21 cellular contexts compared by ENCODE assay signal in the genomic region with DNA sequence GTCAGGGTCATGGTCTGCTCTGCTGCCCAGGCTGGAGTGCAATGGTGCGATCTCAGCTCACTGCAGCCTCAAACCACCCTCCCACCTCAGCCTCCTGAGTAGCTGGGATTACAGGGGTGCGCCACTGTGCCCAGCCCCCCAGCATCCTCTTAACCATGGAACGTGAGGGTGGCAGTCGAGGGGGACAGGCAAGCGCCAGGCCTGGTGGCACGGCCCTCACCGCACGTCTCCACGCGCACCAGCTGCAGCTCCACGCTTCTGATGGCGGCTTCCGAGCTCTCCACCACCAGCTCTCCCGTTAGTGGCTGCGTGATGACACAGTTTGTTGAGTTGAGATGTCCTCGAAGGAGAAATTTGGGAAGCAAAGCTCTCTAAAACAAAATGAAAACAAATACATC. TPM values are rescaled to one million over a fixed set of nuclear protein-coding genes. Genes with fewer than 3 reads are reported as not detected.
DNase-seq lines count a peak whose midpoint lies in the region; ATAC-seq and TF ChIP-seq lines count a peak whose summit lies in the region.
"Had no signal": no experiment of that assay in that cellular context is flagged by ENCODE, and none has a peak within 500 bp of the region (broad histone marks: within the 10 kb centered on the region; RNA-seq: fewer than 3 reads in every experiment).

No MANE protein-coding gene starts in this region.

- no peak for TF ChIP-seq CTCF in CD8-positive, alpha-beta T cell (IDR thresholded peaks at IDR 0.05)
- TF ChIP-seq CTCF in tibial nerve (IDR thresholded peaks at IDR 0.05) (no peak), GM13976 (IDR thresholded peaks at IDR 0.05; ENCODE audit: borderline replicate concordance, control extremely low read depth, extremely low read depth, insufficient read depth, missing control alignments) (no peak)

- DNase-seq in activated CD4-positive, alpha-beta T cell treated with anti-CD3 and anti-CD28 coated beads, Interleukin-2, amount 10 ng/mL, durations not matched to agents 7 days and 5 days = no peak
- DNase-seq in activated CD4-positive, alpha-beta T cell treated with anti-CD3 and anti-CD28 coated beads for 4 hours = no peak
- no peak for DNase-seq in CD8-positive, alpha-beta T cell
- DNase-seq in activated naive CD8-positive, alpha-beta T cell treated with anti-CD3 and anti-CD28 coated beads for 36 hours = no peak
- DNase-seq in naive thymus-derived CD8-positive, alpha-beta T cell = no peak
- no peak for DNase-seq in stimulated activated CD4-positive, alpha-beta T cell treated with anti-CD3 and anti-CD28 coated beads, Interleukin-2, amount 100 ng/mL, for 24 hours
- DNase-seq in tibial nerve (ENCODE audit: low spot score in 2 of 2) = no peak
- DNase-seq in GM13976 (ENCODE audit: low spot score) = no peak
- DNase-seq: BE2C; Calu3; CD4-positive, CD25-positive, alpha-beta regulatory T cell; GF-D8; HCEC 1CT; NCI-H1105 treated with DMSO at 0.1 percent for 48 hours; NCI-H1694; NCI-H2081 treated with DMSO at 0.1 percent for 48 hours; NCI-H446 treated with DMSO at 0.1 percent for 48 hours; NCI-H748 treated with DMSO at 0.1 percent for 48 hours; NK-92 treated with Interleukin-12 subunit alpha and Interleukin-12 subunit beta, amount 100 ng/mL, for 24 hours; Peyer's patch had no signal

- H3K9me3 Mint-ChIP-seq in activated CD4-positive, alpha-beta T cell treated with anti-CD3 and anti-CD28 coated beads, Interleukin-2, amount 10 ng/mL, durations not matched to agents 7 days and 5 days = peaks cover under 1% of the 10 kb centered on the region
- H3K9me3 Mint-ChIP-seq in CD8-positive, alpha-beta T cell = no peaks in the 10 kb centered on the region
- no peaks in the 10 kb centered on the region for H3K9me3 Mint-ChIP-seq in activated naive CD8-positive, alpha-beta T cell treated with anti-CD3 and anti-CD28 coated beads for 36 hours
- H3K9me3 Mint-ChIP-seq in naive thymus-derived CD8-positive, alpha-beta T cell = no peaks in the 10 kb centered on the region
- H3K9me3 Mint-ChIP-seq: CD4-positive, CD25-positive, alpha-beta regulatory T cell had no signal

- no peak for ATAC-seq in CD8-positive, alpha-beta T cell
- ATAC-seq in naive thymus-derived CD8-positive, alpha-beta T cell = no peak
- ATAC-seq: GM23338 had no signal

- H3K27ac Mint-ChIP-seq in activated CD4-positive, alpha-beta T cell treated with anti-CD3 and anti-CD28 coated beads, Interleukin-2, amount 10 ng/mL, durations not matched to agents 7 days and 5 days = peak overlapping the region; percentile 60
- peak overlapping the region; percentile 39 for H3K27ac Mint-ChIP-seq in CD8-positive, alpha-beta T cell
- peak overlapping the region; percentile 67 for H3K27ac Mint-ChIP-seq in activated naive CD8-positive, alpha-beta T cell treated with anti-CD3 and anti-CD28 coated beads for 36 hours
- peak overlapping the region in 9 of 10 donors; percentile 8 to 89 (median 76) for H3K27ac Mint-ChIP-seq in naive thymus-derived CD8-positive, alpha-beta T cell
- H3K27ac Mint-ChIP-seq: GM23338 had no signal

- TF ChIP-seq POLR2A in tibial nerve (IDR thresholded peaks at IDR 0.05) = no peak

- no peak for TF ChIP-seq EP300 in tibial nerve (IDR thresholded peaks at IDR 0.05)

- 98% methylated on average over 16 of the region's 16 CpGs for WGBS in tibial nerve, 2 donors

- peaks cover 44% of the 10 kb centered on the region for H3K4me1 Mint-ChIP-seq in activated CD4-positive, alpha-beta T cell treated with anti-CD3 and anti-CD28 coated beads, Interleukin-2, amount 10 ng/mL, durations not matched to agents 7 days and 5 days
- peaks cover 37% of the 10 kb centered on the region for H3K4me1 Mint-ChIP-seq in CD8-positive, alpha-beta T cell (ENCODE audit: low read depth)
- peaks cover 32% of the 10 kb centered on the region for H3K4me1 Mint-ChIP-seq in activated naive CD8-positive, alpha-beta T cell treated with anti-CD3 and anti-CD28 coated beads for 36 hours
- H3K4me1 Mint-ChIP-seq in naive thymus-derived CD8-positive, alpha-beta T cell = peaks cover 13 to 41% (median 28%) of the 10 kb centered on the region in 4 donors
- H3K4me1 Mint-ChIP-seq: GM23338 had no signal

- in situ Hi-C loops in GM13976 (cut with MboI; ENCODE audit: low sequenced_read_pairs, unreplicated experiment) = no loop called here

- no peak overlapping the region for H3K4me3 Mint-ChIP-seq in activated CD4-positive, alpha-beta T cell treated with anti-CD3 and anti-CD28 coated beads, Interleukin-2, amount 10 ng/mL, durations not matched to agents 7 days and 5 days
- no peak overlapping the region for H3K4me3 Mint-ChIP-seq in CD8-positive, alpha-beta T cell
- no peak overlapping the region for H3K4me3 Mint-ChIP-seq in activated naive CD8-positive, alpha-beta T cell treated with anti-CD3 and anti-CD28 coated beads for 36 hours
- no peak overlapping the region for H3K4me3 Mint-ChIP-seq in naive thymus-derived CD8-positive, alpha-beta T cell
- H3K4me3 Mint-ChIP-seq: CD4-positive, CD25-positive, alpha-beta regulatory T cell; GM23338 had no signal

- POLR2A ChIA-PET in activated CD4-positive, alpha-beta T cell treated with anti-CD3 and anti-CD28 coated beads, Interleukin-2, amount 10 ng/mL, durations not matched to agents 7 days and 5 days (lab: Charles Lee) = no interaction called here
- POLR2A ChIA-PET in CD8-positive, alpha-beta T cell (lab: Charles Lee) = no interaction called here
- POLR2A ChIA-PET in naive thymus-derived CD8-positive, alpha-beta T cell (lab: Charles Lee) = interaction anchor here (0.7 to 1.7 kb wide), 2 partner anchors 39 to 154 kb away, joined by 3 to 7 read pairs; a partner anchor contains a TSS

- H3K36me3 ChIP-seq in CD8-positive, alpha-beta T cell (ENCODE audit: insufficient read depth, low read length) = peaks cover 21% of the 10 kb centered on the region
- H3K36me3 ChIP-seq in tibial nerve = peaks cover 7 to 100% (median 31%) of the 10 kb centered on the region in 3 donors

- CTCF ChIA-PET in activated CD4-positive, alpha-beta T cell treated with anti-CD3 and anti-CD28 coated beads, Interleukin-2, amount 10 ng/mL, durations not matched to agents 7 days and 5 days (lab: Charles Lee) = interaction anchor here (0.7 to 1.3 kb wide), 2 partner anchors 16 to 43 kb away, joined by 3 read pairs; no protein-coding TSS in a partner anchor
- CTCF ChIA-PET in CD8-positive, alpha-beta T cell (lab: Charles Lee) = interaction anchor here (0.6 to 0.8 kb wide), 2 partner anchors 11 to 104 kb away, joined by 3 to 4 read pairs; no protein-coding TSS in a partner anchor

- no peaks in the 10 kb centered on the region for H3K27me3 ChIP-seq in CD8-positive, alpha-beta T cell (ENCODE audit: insufficient read depth, low read length)
- no peaks in the 10 kb centered on the region for H3K27me3 ChIP-seq in tibial nerve
- H3K27me3 ChIP-seq: BE2C, Peyer's patch had no signal

- no peak overlapping the region for H3K27ac ChIP-seq in CD8-positive, alpha-beta T cell (ENCODE audit: low read depth, low read length)
- H3K27ac ChIP-seq in tibial nerve = no peak overlapping the region
- H3K27ac ChIP-seq: Peyer's patch had no signal

- intact Hi-C loops in CD8-positive, alpha-beta T cell (cut with DNase I, micrococcal nuclease) = loop anchor here in 1 of 2 experiments (10.0 kb wide), 1 partner anchor 237 kb away; no protein-coding TSS in a partner anchor

- H3K36me3 Mint-ChIP-seq in activated CD4-positive, alpha-beta T cell treated with anti-CD3 and anti-CD28 coated beads, Interleukin-2, amount 10 ng/mL, durations not matched to agents 7 days and 5 days (ENCODE audit: low read depth) = peaks cover 74% of the 10 kb centered on the region
- H3K36me3 Mint-ChIP-seq in CD8-positive, alpha-beta T cell = peaks cover 74% of the 10 kb centered on the region
- H3K36me3 Mint-ChIP-seq in activated naive CD8-positive, alpha-beta T cell treated with anti-CD3 and anti-CD28 coated beads for 36 hours = peaks cover 57% of the 10 kb centered on the region
- peaks cover 0 to 66% (median 20%) of the 10 kb centered on the region in 3 donors for H3K36me3 Mint-ChIP-seq in naive thymus-derived CD8-positive, alpha-beta T cell

- H3K4me1 ChIP-seq in CD8-positive, alpha-beta T cell (ENCODE audit: insufficient read depth, low read length) = peaks cover 31% of the 10 kb centered on the region
- no peaks in the 10 kb centered on the region for H3K4me1 ChIP-seq in tibial nerve
- H3K4me1 ChIP-seq: BE2C, Peyer's patch had no signal

- H3K9me3 ChIP-seq in CD8-positive, alpha-beta T cell (ENCODE audit: low read length) = no peaks in the 10 kb centered on the region
- no peaks in the 10 kb centered on the region for H3K9me3 ChIP-seq in tibial nerve
- H3K9me3 ChIP-seq: BE2C, Peyer's patch had no signal

- no peaks in the 10 kb centered on the region for H3K27me3 Mint-ChIP-seq in activated CD4-positive, alpha-beta T cell treated with anti-CD3 and anti-CD28 coated beads, Interleukin-2, amount 10 ng/mL, durations not matched to agents 7 days and 5 days
- no peaks in the 10 kb centered on the region for H3K27me3 Mint-ChIP-seq in CD8-positive, alpha-beta T cell (ENCODE audit: low read depth)
- no peaks in the 10 kb centered on the region for H3K27me3 Mint-ChIP-seq in activated naive CD8-positive, alpha-beta T cell treated with anti-CD3 and anti-CD28 coated beads for 36 hours
- H3K27me3 Mint-ChIP-seq in naive thymus-derived CD8-positive, alpha-beta T cell = no peaks in the 10 kb centered on the region
- H3K27me3 Mint-ChIP-seq: CD4-positive, CD25-positive, alpha-beta regulatory T cell had no signal

- no peak overlapping the region for H3K4me3 ChIP-seq in CD8-positive, alpha-beta T cell (ENCODE audit: low read depth, low read length)
- H3K4me3 ChIP-seq in tibial nerve = no peak overlapping the region
- H3K4me3 ChIP-seq: GM23338, Peyer's patch had no signal

RNA-seq across cellular contexts. Expression of a gene that starts 39.1 kb away (rescaled TPM):
- 10 to 100 TPM; 80.1 to 85.6 TPM for total RNA-seq in activated CD4-positive, alpha-beta T cell treated with anti-CD3 and anti-CD28 coated beads, Interleukin-2, amount 10 ng/mL, durations not matched to agents 7 days and 5 days
- 10 to 100 TPM; 37.4 to 39.4 TPM for total RNA-seq in CD8-positive, alpha-beta T cell
- 10 to 100 TPM; 60.7 to 62.6 TPM for total RNA-seq in activated naive CD8-positive, alpha-beta T cell treated with anti-CD3 and anti-CD28 coated beads for 36 hours
- total RNA-seq in naive thymus-derived CD8-positive, alpha-beta T cell = 10 to 100 TPM; 74.0 to 77.8 TPM
- 10 to 100 TPM; 60.1 to 72.7 (median 62.9) TPM for polyA plus RNA-seq in naive thymus-derived CD8-positive, alpha-beta T cell
- total RNA-seq in tibial nerve = 10 to 100 TPM; 34.7 to 55.8 (median 51.6) TPM
